In genomic region chr17:28370744-28371103, GRCh38 we compare ENCODE assay signal across 10 cellular contexts. TPM values are rescaled to one million over a fixed set of nuclear protein-coding genes. Genes with fewer than 3 reads are reported as not detected.
DNase-seq lines count a peak whose midpoint lies in the region; ATAC-seq and TF ChIP-seq lines count a peak whose summit lies in the region.
"Had no signal": no experiment of that assay in that cellular context is flagged by ENCODE, and none has a peak within 500 bp of the region (broad histone marks: within the 10 kb centered on the region; RNA-seq: fewer than 3 reads in every experiment).

No MANE protein-coding gene starts in this region.

- no peak overlapping the region for H3K9ac ChIP-seq in KMS-11

- H3K4me3 ChIP-seq in AG04449 (ENCODE audit: low read depth, low read length) (peak overlapping the region; percentile 6), KMS-11 (IDR thresholded peaks at IDR 0.05; ENCODE audit: insufficient read depth, low read depth, low read length) (no peak overlapping the region)

- no peaks in the 10 kb centered on the region for H4K20me1 ChIP-seq in KMS-11 (ENCODE audit: insufficient read depth)

- DNase-seq in AG04449 (ENCODE audit: low read depth, low spot score) (no peak), chondrocyte (ENCODE audit: low spot score) (no peak), AG08395 (ENCODE audit: low spot score) (no peak), NCI-H1048 (lab: John Stamatoyannopoulos, UW) (no peak), LoVo (ENCODE audit: low spot score) (no peak), dermis blood vessel endothelial cell (no peak)
- no peak for DNase-seq in naive thymus-derived CD8-positive, alpha-beta T cell

- H3K9me3 Mint-ChIP-seq in chondrocyte (ENCODE audit: low read depth): no peaks in the 10 kb centered on the region
- H3K9me3 Mint-ChIP-seq in naive thymus-derived CD8-positive, alpha-beta T cell: no peaks in the 10 kb centered on the region

- H3K27ac ChIP-seq in KMS-11: no peak overlapping the region

- POLR2A ChIA-PET in AG04449 (lab: Yijun Ruan, JAX): interaction anchor here (0.8 to 2.5 kb wide), 2 partner anchors 13 to 36 kb away, joined by 5 to 15 read pairs; partner anchors contain the start of genes IFT20, POLDIP2 and TNFAIP1
- POLR2A ChIA-PET in naive thymus-derived CD8-positive, alpha-beta T cell (lab: Charles Lee): interaction anchor here (3.0 to 4.9 kb wide), 2 partner anchors 13 to 35 kb away, joined by 12 to 29 read pairs; partner anchors contain the start of genes IFT20, POLDIP2 and TNFAIP1

- H3K4me1 Mint-ChIP-seq in chondrocyte (ENCODE audit: low read depth): peaks cover 33% of the 10 kb centered on the region
- peaks cover 12 to 25% (median 23%) of the 10 kb centered on the region in 4 donors for H3K4me1 Mint-ChIP-seq in naive thymus-derived CD8-positive, alpha-beta T cell

- peak overlapping the region; percentile 94 for H3K4me2 ChIP-seq in KMS-11

- peak overlapping the region; percentile 88 for H3K27ac Mint-ChIP-seq in chondrocyte (ENCODE audit: unreplicated experiment)
- H3K27ac Mint-ChIP-seq in naive thymus-derived CD8-positive, alpha-beta T cell: peak overlapping the region; percentile 85 to 98 (median 94)

- H3K4me1 ChIP-seq in KMS-11 (ENCODE audit: low read depth, poor library complexity, severe bottlenecking): peaks cover 18% of the 10 kb centered on the region

- TF ChIP-seq CTCF in AG04449 (IDR thresholded peaks at IDR 0.05; ENCODE audit: insufficient read depth, low read length, missing control alignments) (no peak), KMS-11 (conservative IDR thresholded peaks at IDR 0.05; ENCODE audit: low read depth, low read length) (no peak), chondrocyte (IDR thresholded peaks at IDR 0.05) (no peak)

- no peaks in the 10 kb centered on the region; the same call in 1 of the 2 replicates for H3K27me3 ChIP-seq in KMS-11 (ENCODE audit: insufficient read depth, low read depth)

- H3K36me3 ChIP-seq in KMS-11 (ENCODE audit: insufficient read depth): no peaks in the 10 kb centered on the region

- H2AFZ ChIP-seq in KMS-11 (ENCODE audit: low read depth): peak overlapping the region; percentile 98; the same call in 1 of the 2 replicates

- H3K36me3 Mint-ChIP-seq in chondrocyte (ENCODE audit: low read depth): no peaks in the 10 kb centered on the region
- H3K36me3 Mint-ChIP-seq in naive thymus-derived CD8-positive, alpha-beta T cell: peaks cover 0 to 4% (median 3%) of the 10 kb centered on the region in 3 donors

- H3K79me2 ChIP-seq in KMS-11 (ENCODE audit: insufficient read depth, low read depth): no peaks in the 10 kb centered on the region

- H3K4me3 Mint-ChIP-seq in chondrocyte (ENCODE audit: unreplicated experiment): peak overlapping the region; percentile 74
- peak overlapping the region; percentile 86 to 99 (median 96) for H3K4me3 Mint-ChIP-seq in naive thymus-derived CD8-positive, alpha-beta T cell

- CTCF ChIA-PET in AG04449 (lab: Yijun Ruan, JAX): interaction anchor here (0.8 to 1.2 kb wide), 3 partner anchors 12 to 26 kb away, joined by 3 to 4 read pairs (median 3); no protein-coding TSS in a partner anchor

- no peak for ATAC-seq in naive thymus-derived CD8-positive, alpha-beta T cell

- no peaks in the 10 kb centered on the region for H3K27me3 Mint-ChIP-seq in chondrocyte (ENCODE audit: low read depth)
- no peaks in the 10 kb centered on the region for H3K27me3 Mint-ChIP-seq in naive thymus-derived CD8-positive, alpha-beta T cell

RNA-seq across cellular contexts. Expression of gene VTN, which starts 0.6 kb away (rescaled TPM):
- 0.31 to 0.55 TPM (median 0.41 TPM) in 3 replicates for total RNA-seq in chondrocyte
- under 1 TPM in 1 of 2 experiments, not detected in 1; 0.26 TPM for total RNA-seq in naive thymus-derived CD8-positive, alpha-beta T cell
- polyA plus RNA-seq in naive thymus-derived CD8-positive, alpha-beta T cell: not detected
- total RNA-seq in dermis blood vessel endothelial cell: 0.14 and 0.34 TPM in 2 replicates

RNA-seq across cellular contexts. Expression of gene SARM1, which starts 0.8 kb away (rescaled TPM):
- 22.2 to 24.1 TPM (median 23.0 TPM) in 3 replicates for total RNA-seq in chondrocyte
- 10 to 100 TPM; 31.9 to 33.2 TPM for total RNA-seq in naive thymus-derived CD8-positive, alpha-beta T cell
- 1 to 10 TPM; 5.3 to 8.4 (median 7.0) TPM for polyA plus RNA-seq in naive thymus-derived CD8-positive, alpha-beta T cell
- total RNA-seq in dermis blood vessel endothelial cell: 4.2 and 5.1 TPM in 2 replicates

RNA-seq across cellular contexts. Expression of gene SEBOX, which starts 5.7 kb away (rescaled TPM):
- not detected in 3 replicates for total RNA-seq in chondrocyte
- not detected for total RNA-seq in naive thymus-derived CD8-positive, alpha-beta T cell
- polyA plus RNA-seq in naive thymus-derived CD8-positive, alpha-beta T cell: not detected
- total RNA-seq in dermis blood vessel endothelial cell: not detected in 2 replicates
- total RNA-seq: mesenteric fat pad, NCI-H460 had no signal

RNA-seq across cellular contexts. Expression of gene POLDIP2, which starts 13.4 kb away (rescaled TPM):
- 70.1 to 70.8 TPM (median 70.4 TPM) in 3 replicates for total RNA-seq in chondrocyte
- 10 to 100 TPM; 35.4 to 37.5 TPM for total RNA-seq in naive thymus-derived CD8-positive, alpha-beta T cell
- polyA plus RNA-seq in naive thymus-derived CD8-positive, alpha-beta T cell: 10 to 100 TPM; 81.3 to 90.3 (median 85.6) TPM
- 69.4 and 92.4 TPM in 2 replicates for total RNA-seq in dermis blood vessel endothelial cell

RNA-seq across cellular contexts. Expression of gene TNFAIP1, which starts 35.2 kb away (rescaled TPM):
- total RNA-seq in chondrocyte (52.0 to 79.5 TPM (median 74.0 TPM) in 3 replicates), dermis blood vessel endothelial cell (107 and 108 TPM in 2 replicates)
- total RNA-seq in naive thymus-derived CD8-positive, alpha-beta T cell: 10 to 100 TPM; 20.6 to 23.7 TPM
- polyA plus RNA-seq in naive thymus-derived CD8-positive, alpha-beta T cell: 1 to 10 TPM; 5.6 to 9.4 (median 7.1) TPM
